Comparison of ENCODE assay signal across 8 cellular contexts in genomic region chr6:118186676-118187567, GRCh38.
DNase-seq lines count a peak whose midpoint lies in the region; ATAC-seq, FAIRE-seq and TF ChIP-seq lines count a peak whose summit lies in the region.

No MANE protein-coding gene starts in this region.

- H3K36me3 Mint-ChIP-seq in CD8-positive, alpha-beta T cell = no peaks in the 10 kb centered on the region

- POLR2A ChIA-PET in CD8-positive, alpha-beta T cell (lab: Charles Lee) = interaction anchor here (0.6 kb wide), 1 partner anchor 21 kb away, joined by 5 read pairs; no protein-coding TSS in a partner anchor

- no peak for TF ChIP-seq CTCF in CD8-positive, alpha-beta T cell (IDR thresholded peaks at IDR 0.05)
- TF ChIP-seq CTCF in bronchial epithelial cell (IDR thresholded peaks at IDR 0.05; ENCODE audit: insufficient read depth, low read length, severe bottlenecking) = no peak

- H3K4me3 ChIP-seq in CD8-positive, alpha-beta T cell (ENCODE audit: low read depth, low read length) = no peak overlapping the region
- no peak overlapping the region for H3K4me3 ChIP-seq in bronchial epithelial cell (ENCODE audit: low read depth, low read length)

- no peaks in the 10 kb centered on the region for H3K4me1 ChIP-seq in CD8-positive, alpha-beta T cell (ENCODE audit: insufficient read depth, low read length)

- no peak for DNase-seq in CD8-positive, alpha-beta T cell
- DNase-seq in bronchial epithelial cell (ENCODE audit: low read depth) = no peak
- no peak for DNase-seq in hypothalamus (lab: John Stamatoyannopoulos, UW)
- DNase-seq in posterior cingulate gyrus = no peak
- no peak for DNase-seq in HTR-8/SVneo (ENCODE audit: insufficient read length, low spot score)
- no peak for DNase-seq in stimulated activated CD4-positive, alpha-beta T cell treated with anti-CD3 and anti-CD28 coated beads, Interleukin-4, amount 100 ng/mL, for 1 hour

- FAIRE-seq in bronchial epithelial cell (lab: Jason Lieb, UNC) (peak; percentile 52), HTR-8/SVneo (lab: Jason Lieb, UNC) (no peak)

- no peaks in the 10 kb centered on the region for H3K9me3 ChIP-seq in CD8-positive, alpha-beta T cell (ENCODE audit: low read length)

- H3K9me3 Mint-ChIP-seq in CD8-positive, alpha-beta T cell = no peaks in the 10 kb centered on the region

- peak overlapping the region; percentile 38 for H3K4me3 Mint-ChIP-seq in CD8-positive, alpha-beta T cell

- CTCF ChIA-PET in CD8-positive, alpha-beta T cell (lab: Charles Lee) = no interaction called here

- H3K27ac Mint-ChIP-seq in CD8-positive, alpha-beta T cell = peak overlapping the region; percentile 3

- intact Hi-C loops in CD8-positive, alpha-beta T cell (cut with DNase I, micrococcal nuclease) = no loop called here
- intact Hi-C loops in posterior cingulate gyrus (cut with DNase I) = no loop called here

- ATAC-seq in CD8-positive, alpha-beta T cell = no peak
- ATAC-seq in GM19043 (IDR thresholded peaks at IDR 0.05; ENCODE audit: low read depth, unreplicated experiment) (peak; percentile 62), HG03095 (IDR thresholded peaks at IDR 0.05; ENCODE audit: unreplicated experiment) (peak; percentile 61)

- H3K27ac ChIP-seq in CD8-positive, alpha-beta T cell (ENCODE audit: low read depth, low read length) = no peak overlapping the region

- H3K4me1 Mint-ChIP-seq in CD8-positive, alpha-beta T cell (ENCODE audit: low read depth) = peaks cover 10% of the 10 kb centered on the region

- no peaks in the 10 kb centered on the region for H3K27me3 ChIP-seq in CD8-positive, alpha-beta T cell (ENCODE audit: insufficient read depth, low read length)
- H3K27me3 ChIP-seq in bronchial epithelial cell (ENCODE audit: control insufficient read depth, insufficient read depth, low read length) = no peaks in the 10 kb centered on the region

- peaks cover 3% of the 10 kb centered on the region for H3K27me3 Mint-ChIP-seq in CD8-positive, alpha-beta T cell (ENCODE audit: low read depth)

- no peaks in the 10 kb centered on the region for H3K36me3 ChIP-seq in CD8-positive, alpha-beta T cell (ENCODE audit: insufficient read depth, low read length)
- no peaks in the 10 kb centered on the region for H3K36me3 ChIP-seq in bronchial epithelial cell (ENCODE audit: control insufficient read depth, insufficient read depth, low read length)
